In the genomic region with DNA sequence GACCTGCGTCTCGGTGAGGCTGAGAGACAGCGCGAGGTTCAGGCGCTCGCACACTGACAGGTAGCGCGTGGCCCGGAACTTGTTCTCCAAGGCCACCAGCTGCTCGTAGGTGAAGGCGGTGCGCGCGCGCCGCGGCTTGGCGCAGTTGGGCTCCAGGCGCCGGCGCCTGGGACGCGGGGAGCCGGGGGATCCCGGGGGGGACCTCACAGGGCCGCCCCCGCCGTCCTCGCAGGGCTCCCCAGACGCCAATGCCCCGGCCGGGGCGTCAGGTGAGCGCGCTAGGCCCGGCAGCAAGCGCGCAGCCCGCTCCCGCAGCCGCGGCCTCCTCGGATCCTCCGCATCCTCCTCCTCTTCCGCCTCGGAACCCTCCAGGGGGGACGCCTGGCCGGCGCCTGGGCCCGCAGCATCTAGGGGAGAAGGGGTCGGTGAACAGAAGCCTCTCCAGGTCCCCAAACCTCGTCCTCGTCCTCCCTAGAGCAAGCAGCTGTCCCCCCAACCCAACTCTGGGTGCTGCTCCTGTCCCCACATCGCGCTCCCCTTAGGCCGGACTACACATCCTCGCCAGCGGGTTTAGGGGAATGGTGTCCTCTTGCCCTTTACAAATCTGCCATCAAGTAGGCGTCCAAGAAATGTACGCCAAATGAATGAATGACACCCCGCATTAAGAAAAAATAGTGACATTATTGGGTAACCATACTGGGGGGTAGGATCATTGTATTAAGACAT, we compare ENCODE assay signal across 1 cellular context.
TF ChIP-seq lines count a peak whose summit lies in the region.

No MANE protein-coding gene starts in this region.

TF ChIP-seq in endothelial cell of umbilical vein, 7 proteins besides CTCF, POLR2A, EP300 and RAD21:
- no peak for TF ChIP-seq FOS (IDR thresholded peaks at IDR 0.05; ENCODE audit: borderline replicate concordance, insufficient read depth, low read length)
- peak; percentile 86 for TF ChIP-seq EZH2 (IDR thresholded peaks at IDR 0.05; ENCODE audit: borderline replicate concordance, low read depth, low read length, severe bottlenecking)
- TF ChIP-seq, protein P1, sequence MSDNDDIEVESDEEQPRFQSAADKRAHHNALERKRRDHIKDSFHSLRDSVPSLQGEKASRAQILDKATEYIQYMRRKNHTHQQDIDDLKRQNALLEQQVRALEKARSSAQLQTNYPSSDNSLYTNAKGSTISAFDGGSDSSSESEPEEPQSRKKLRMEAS (IDR thresholded peaks at IDR 0.05; ENCODE audit: insufficient read depth, insufficient read length): no peak
- TF ChIP-seq GATA2 (IDR thresholded peaks at IDR 0.05; ENCODE audit: insufficient read depth, insufficient read length, low read depth, low read length): no peak
TF ChIP-seq in endothelial cell of umbilical vein: peak in this region for 1.
